Comparison of ENCODE assay signal across 16 cellular contexts in genomic region chr11:90510839-90511238, GRCh38.
DNase-seq lines count a peak whose midpoint lies in the region; ATAC-seq and TF ChIP-seq lines count a peak whose summit lies in the region.
"Had no signal": no experiment of that assay in that cellular context is flagged by ENCODE, and none has a peak within 500 bp of the region (broad histone marks: within the 10 kb centered on the region; RNA-seq: fewer than 3 reads in every experiment).

No MANE protein-coding gene starts in this region.

- peak; percentile 49 for ATAC-seq in Right ventricle myocardium superior (ENCODE audit: poor library complexity)
- ATAC-seq: CD8-positive, alpha-beta T cell had no signal

- intact Hi-C loops in Right ventricle myocardium superior (cut with DNase I) (no loop called here), cardiac septum (cut with DNase I) (no loop called here), adrenal gland (cut with DNase I) (no loop called here), A673 (cut with micrococcal nuclease; ENCODE audit: unreplicated experiment) (no loop called here)

- H3K36me3 ChIP-seq in adrenal gland (replicated peaks in 1 of 2), result no peaks in the 10 kb centered on the region
- no peaks in the 10 kb centered on the region for H3K36me3 ChIP-seq in A673 (ENCODE audit: insufficient read depth, low read length, poor library complexity, severe bottlenecking)
- H3K36me3 ChIP-seq: BLaER1, HAP-1 had no signal

- CTCF ChIA-PET in A673 (lab: Charles Lee), result no interaction called here

- H3K4me1 ChIP-seq in adrenal gland (replicated peaks in 1 of 2), result no peaks in the 10 kb centered on the region
- peaks cover 8% of the 10 kb centered on the region for H3K4me1 ChIP-seq in A673 (ENCODE audit: insufficient read depth, low read length, poor library complexity, severe bottlenecking)
- H3K4me1 ChIP-seq: BLaER1, Caco-2, HAP-1 had no signal

- H3K27ac ChIP-seq in 22Rv1, result peak overlapping the region; percentile 44; the same call in 1 of the 2 replicates
- H3K27ac ChIP-seq in adrenal gland, result no peak overlapping the region
- no peak overlapping the region for H3K27ac ChIP-seq in A673 (ENCODE audit: low read depth, low read length, poor library complexity, severe bottlenecking)
- H3K27ac ChIP-seq: BLaER1, C4-2B had no signal

- no peak for DNase-seq in Right ventricle myocardium superior
- no peak for DNase-seq in cardiac septum (ENCODE audit: low spot score)
- DNase-seq in inferior parietal cortex (ENCODE audit: extremely low spot score), result peak; percentile 5
- DNase-seq in adrenal gland, result no peak
- no peak for DNase-seq in A673 (ENCODE audit: low spot score)
- DNase-seq: Caco-2; CD4-positive, CD25-positive, alpha-beta regulatory T cell; CD8-positive, alpha-beta T cell; DMS153; DND-41; GOT3; HFFc6 had no signal

- WGBS in adrenal gland, 4 donors, result 79 to 87% (median 81%) methylated on average over 5 of the region's 5 CpGs

- BruUV-seq in A673 (replicated peaks; lab: Mats Ljungman, UMichigan), result no TSS peak

- TF ChIP-seq POLR2A in adrenal gland (IDR thresholded peaks at IDR 0.05), result no peak

- H3K4me3 ChIP-seq in adrenal gland (no peak overlapping the region), A673 (ENCODE audit: low read depth, low read length, poor library complexity, severe bottlenecking) (no peak overlapping the region)
- H3K4me3 ChIP-seq: BLaER1, HAP-1 had no signal

- TF ChIP-seq CTCF in 22Rv1 (IDR thresholded peaks at IDR 0.05), result no peak
- no peak for TF ChIP-seq CTCF in adrenal gland (IDR thresholded peaks at IDR 0.05)
- TF ChIP-seq CTCF in A673 (conservative IDR thresholded peaks at IDR 0.05; ENCODE audit: low read depth, low read length), result no peak

- no peaks in the 10 kb centered on the region for H3K27me3 ChIP-seq in adrenal gland
- no peaks in the 10 kb centered on the region for H3K27me3 ChIP-seq in A673 (replicated peaks; ENCODE audit: insufficient read depth, low read depth, low read length, poor library complexity)
- H3K27me3 ChIP-seq: BLaER1 had no signal

- POLR2A ChIA-PET in A673 (lab: Charles Lee; ENCODE audit: low non-redundant PET), result no interaction called here

- no peaks in the 10 kb centered on the region for H3K9me3 ChIP-seq in adrenal gland (replicated peaks in 1 of 3)
- H3K9me3 ChIP-seq in A673 (ENCODE audit: low read depth, low read length, poor library complexity, severe bottlenecking), result no peaks in the 10 kb centered on the region
- H3K9me3 ChIP-seq: BLaER1, Caco-2, HAP-1 had no signal
